In the genomic region with DNA sequence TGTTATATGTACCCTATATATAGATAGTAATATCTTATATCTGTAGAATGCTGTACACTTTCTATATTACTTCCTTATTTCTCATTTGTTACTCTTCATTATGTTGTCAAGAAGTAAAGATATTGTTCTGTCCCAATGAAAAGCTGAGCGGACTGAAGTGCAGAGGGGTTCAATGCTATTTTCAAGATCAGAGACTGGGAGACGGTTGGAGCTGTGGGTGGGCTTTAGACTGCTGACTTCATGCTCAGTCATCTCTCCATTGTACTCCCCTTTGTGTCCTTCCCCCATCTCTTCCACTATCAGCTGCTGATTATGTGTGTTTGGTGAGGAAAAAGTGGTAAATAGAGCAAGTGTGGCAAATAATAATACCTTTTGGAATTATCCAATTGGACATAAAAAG, we compare ENCODE assay signal across 34 cellular contexts.
"Had no signal": no experiment of that assay in that cellular context is flagged by ENCODE, and none has a peak within 500 bp of the region (broad histone marks: within the 10 kb centered on the region; RNA-seq: fewer than 3 reads in every experiment).

No MANE protein-coding gene starts in this region.

- H3K36me3 Mint-ChIP-seq: activated CD4-positive, alpha-beta memory T cell treated with anti-CD3 and anti-CD28 coated beads for 36 hours; activated naive CD8-positive, alpha-beta T cell treated with anti-CD3 and anti-CD28 coated beads for 36 hours had no signal

- H3K27me3 ChIP-seq: adrenal gland, body of pancreas, brain microvascular endothelial cell, breast epithelium had no signal

- H3K4me1 ChIP-seq: adrenal gland, body of pancreas, breast epithelium had no signal

- H3K27me3 Mint-ChIP-seq: activated B cell treated with CpG ODN at 0.5 μM for 24 hours; activated CD4-positive, alpha-beta memory T cell treated with anti-CD3 and anti-CD28 coated beads for 36 hours; activated CD4-positive, alpha-beta T cell treated with anti-CD3 and anti-CD28 coated beads, Interleukin-2, amount 10 ng/mL, durations not matched to agents 24 days and 14 days; activated CD8-positive, alpha-beta T cell treated with anti-CD3 and anti-CD28 coated beads for 36 hours; activated naive CD8-positive, alpha-beta T cell treated with anti-CD3 and anti-CD28 coated beads for 36 hours; activated T-helper 17 cell treated with anti-CD3 and anti-CD28 coated beads, Interleukin-2, amount 50 U/mL, for 72 hours had no signal

- H3K27ac ChIP-seq: adrenal gland, body of pancreas, brain microvascular endothelial cell, breast epithelium, VCaP had no signal

- H3K4me1 Mint-ChIP-seq: activated B cell treated with CpG ODN at 0.5 μM for 24 hours; activated CD4-positive, alpha-beta T cell treated with anti-CD3 and anti-CD28 coated beads, Interleukin-2, amount 10 ng/mL, durations not matched to agents 24 days and 14 days; activated naive CD8-positive, alpha-beta T cell treated with anti-CD3 and anti-CD28 coated beads for 36 hours; activated T-helper 17 cell treated with anti-CD3 and anti-CD28 coated beads, Interleukin-2, amount 50 U/mL, for 72 hours had no signal

- ATAC-seq: activated CD8-positive, alpha-beta T cell treated with anti-CD3 and anti-CD28 coated beads for 36 hours; activated naive CD4-positive, alpha-beta T cell treated with anti-CD3 and anti-CD28 coated beads, Interleukin-2, amount 50 U/mL, for 72 hours; activated T-cell treated with anti-CD3 and anti-CD28 coated beads, Interleukin-2, amount 50 U/mL, for 4 hours; activated T-cell treated with anti-CD3 and anti-CD28 coated beads, Interleukin-2, amount 50 U/mL, for 72 hours; activated T-helper 17 cell treated with anti-CD3 and anti-CD28 coated beads, Interleukin-2, amount 50 U/mL, for 72 hours; body of pancreas had no signal

- H3K4me3 Mint-ChIP-seq: activated B cell treated with CpG ODN at 0.5 μM for 24 hours; activated CD4-positive, alpha-beta memory T cell treated with anti-CD3 and anti-CD28 coated beads for 36 hours; activated CD4-positive, alpha-beta T cell treated with anti-CD3 and anti-CD28 coated beads, Interleukin-2, amount 10 ng/mL, durations not matched to agents 24 days and 14 days; activated CD8-positive, alpha-beta T cell treated with anti-CD3 and anti-CD28 coated beads for 36 hours; activated naive CD4-positive, alpha-beta T cell treated with anti-CD3 and anti-CD28 coated beads for 36 hours; activated naive CD8-positive, alpha-beta T cell treated with anti-CD3 and anti-CD28 coated beads for 36 hours; activated T-cell treated with anti-CD3 and anti-CD28 coated beads, Interleukin-2, amount 50 U/mL, for 4 hours; activated T-cell treated with anti-CD3 and anti-CD28 coated beads, Interleukin-2, amount 50 U/mL, for 72 hours; activated T-helper 1 cell treated with anti-CD3 and anti-CD28 coated beads, Interleukin-12 subunit alpha, Interleukin-12 subunit beta, Interleukin-2, Interleukin-4 antibody, amounts not matched to agents 30 ng/mL and 10 ng/mL and 1 ng/mL, durations not matched to agents 14 hours and 24 hours and 36 hours; activated T-helper 17 cell treated with anti-CD3 and anti-CD28 coated beads, Interleukin-2, amount 50 U/mL, for 72 hours; T-helper 1 cell treated with Interleukin-12 subunit alpha and Interleukin-12 subunit beta and Interleukin-4 antibody, amounts not matched to agents 30 μg/mL and 1 μg/mL, for 36 hours; T-helper 2 cell treated with Interferon-gamma antibody and Interleukin-4, amounts not matched to agents 5 μg/mL and 100 μg/mL, for 36 hours had no signal

- H3K27ac Mint-ChIP-seq: activated B cell treated with CpG ODN at 0.5 μM for 24 hours; activated CD4-positive, alpha-beta memory T cell treated with anti-CD3 and anti-CD28 coated beads for 36 hours; activated CD4-positive, alpha-beta T cell treated with anti-CD3 and anti-CD28 coated beads, Interleukin-2, amount 10 ng/mL, durations not matched to agents 24 days and 14 days; activated CD8-positive, alpha-beta T cell treated with anti-CD3 and anti-CD28 coated beads for 36 hours; activated naive CD4-positive, alpha-beta T cell treated with anti-CD3 and anti-CD28 coated beads for 36 hours; activated naive CD8-positive, alpha-beta T cell treated with anti-CD3 and anti-CD28 coated beads for 36 hours; activated T-cell treated with anti-CD3 and anti-CD28 coated beads, Interleukin-2, amount 50 U/mL, for 72 hours; activated T-helper 1 cell treated with anti-CD3 and anti-CD28 coated beads, Interleukin-12 subunit alpha, Interleukin-12 subunit beta, Interleukin-2, Interleukin-4 antibody, amounts not matched to agents 30 ng/mL and 10 ng/mL and 1 ng/mL, durations not matched to agents 14 hours and 24 hours and 36 hours; activated T-helper 17 cell treated with anti-CD3 and anti-CD28 coated beads, Interleukin-2, amount 50 U/mL, for 72 hours; T-helper 1 cell treated with Interleukin-12 subunit alpha and Interleukin-12 subunit beta and Interleukin-4 antibody, amounts not matched to agents 30 μg/mL and 1 μg/mL, for 36 hours; T-helper 2 cell treated with Interferon-gamma antibody and Interleukin-4, amounts not matched to agents 5 μg/mL and 100 μg/mL, for 36 hours had no signal

- DNase-seq: activated B cell treated with CpG ODN at 0.5 μM for 24 hours; activated CD4-positive, alpha-beta memory T cell treated with anti-CD3 and anti-CD28 coated beads for 36 hours; activated CD4-positive, alpha-beta T cell treated with anti-CD3 and anti-CD28 coated beads for 4 hours; activated CD4-positive, alpha-beta T cell treated with anti-CD3 and anti-CD28 coated beads, Interleukin-2, amount 10 ng/mL, durations not matched to agents 24 days and 14 days; activated CD4-positive, alpha-beta T cell treated with anti-CD3 and anti-CD28 coated beads, Interleukin-2, amount 50 U/mL, for 1 hour; activated CD4-positive, alpha-beta T cell treated with anti-CD3 and anti-CD28 coated beads, Interleukin-2, amount 50 U/mL, for 4 hours; activated CD4-positive, CD25-positive, alpha-beta regulatory T cell treated with anti-CD3 and anti-CD28 coated beads, Interleukin-2, amount 50 U/mL, for 72 hours; activated CD8-positive, alpha-beta memory T cell treated with anti-CD3 and anti-CD28 coated beads, Interleukin-2, amount 50 U/mL, for 4 hours; activated CD8-positive, alpha-beta T cell treated with anti-CD3 and anti-CD28 coated beads for 36 hours; activated effector memory CD4-positive, alpha-beta T cell treated with anti-CD3 and anti-CD28 coated beads, Interleukin-2, amount 50 U/mL, for 16 hours; activated gamma-delta T cell treated with Interleukin-2 at 50 U/mL for 16 hours; activated naive CD4-positive, alpha-beta T cell; activated naive CD4-positive, alpha-beta T cell treated with anti-CD3 and anti-CD28 coated beads for 36 hours; activated naive CD4-positive, alpha-beta T cell treated with anti-CD3 and anti-CD28 coated beads, Interleukin-2, amount 50 U/mL, for 16 hours; activated naive CD8-positive, alpha-beta T cell treated with anti-CD3 and anti-CD28 coated beads for 36 hours; activated T-cell treated with anti-CD3 and anti-CD28 coated beads for 4 hours; activated T-cell treated with anti-CD3 and anti-CD28 coated beads, Interleukin-2, amount 50 U/mL, for 1 hour; activated T-cell treated with anti-CD3 and anti-CD28 coated beads, Interleukin-2, amount 50 U/mL, for 4 hours; activated T-cell treated with anti-CD3 and anti-CD28 coated beads, Interleukin-2, amount 50 U/mL, for 72 hours; adrenal gland; amniotic stem cell; aorta; body of pancreas; brain microvascular endothelial cell; central memory CD4-positive, alpha-beta T cell; T-helper 2 cell; T-helper 9 cell had no signal

- H3K4me3 ChIP-seq: adrenal gland, body of pancreas, breast epithelium had no signal

- H3K9me3 ChIP-seq: adrenal gland, body of pancreas, breast epithelium had no signal

- H3K9me3 Mint-ChIP-seq: activated B cell treated with CpG ODN at 0.5 μM for 24 hours; activated CD4-positive, alpha-beta T cell treated with anti-CD3 and anti-CD28 coated beads, Interleukin-2, amount 10 ng/mL, durations not matched to agents 24 days and 14 days; activated CD8-positive, alpha-beta T cell treated with anti-CD3 and anti-CD28 coated beads for 36 hours; activated naive CD4-positive, alpha-beta T cell treated with anti-CD3 and anti-CD28 coated beads for 36 hours; activated naive CD8-positive, alpha-beta T cell treated with anti-CD3 and anti-CD28 coated beads for 36 hours; activated T-cell treated with anti-CD3 and anti-CD28 coated beads, Interleukin-2, amount 50 U/mL, for 72 hours; activated T-helper 1 cell treated with anti-CD3 and anti-CD28 coated beads, Interleukin-12 subunit alpha, Interleukin-12 subunit beta, Interleukin-2, Interleukin-4 antibody, amounts not matched to agents 30 ng/mL and 10 ng/mL and 1 ng/mL, durations not matched to agents 14 hours and 24 hours and 36 hours; activated T-helper 17 cell treated with anti-CD3 and anti-CD28 coated beads, Interleukin-2, amount 50 U/mL, for 72 hours; T-helper 1 cell treated with Interleukin-12 subunit alpha and Interleukin-12 subunit beta and Interleukin-4 antibody, amounts not matched to agents 30 μg/mL and 1 μg/mL, for 36 hours; T-helper 2 cell treated with Interferon-gamma antibody and Interleukin-4, amounts not matched to agents 5 μg/mL and 100 μg/mL, for 36 hours had no signal

- H3K36me3 ChIP-seq: adrenal gland, brain microvascular endothelial cell, breast epithelium had no signal
